Comparison of ENCODE assay signal across 11 cellular contexts in the genomic region with DNA sequence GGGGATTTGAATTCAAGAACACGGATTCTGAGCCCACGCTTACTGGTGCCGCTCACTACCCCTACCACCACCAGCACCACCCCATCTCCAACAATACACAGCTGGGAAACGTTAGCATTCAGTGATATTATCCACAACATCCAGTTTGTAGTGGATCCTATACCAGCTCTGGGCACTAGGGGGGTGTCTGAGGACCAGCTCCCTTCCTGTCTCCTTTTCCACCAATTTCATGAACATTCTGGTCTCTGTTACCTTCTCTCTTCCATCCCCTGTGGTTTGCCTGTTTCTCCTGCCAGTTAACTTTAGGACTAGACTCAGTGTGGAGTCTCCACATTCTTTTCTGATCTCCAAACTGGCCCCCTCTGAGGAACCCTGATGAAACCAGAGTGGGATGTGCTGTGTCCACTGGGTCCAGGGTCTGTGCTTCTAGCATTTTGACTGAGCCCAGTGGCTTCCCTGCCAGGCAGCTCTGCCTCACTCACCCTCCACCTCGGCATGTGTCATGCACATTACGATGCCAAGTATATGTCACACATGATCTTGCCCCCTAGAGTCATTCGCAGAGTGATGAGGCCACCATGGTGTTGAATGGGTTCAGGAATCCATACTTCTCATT.
DNase-seq lines count a peak whose midpoint lies in the region; ATAC-seq and TF ChIP-seq lines count a peak whose summit lies in the region.
"Had no signal": no experiment of that assay in that cellular context is flagged by ENCODE, and none has a peak within 500 bp of the region (broad histone marks: within the 10 kb centered on the region; RNA-seq: fewer than 3 reads in every experiment).

No MANE protein-coding gene starts in this region.

- H2AFZ ChIP-seq in PC-3 (ENCODE audit: low read length), result no peak overlapping the region

- CTCF ChIA-PET in PC-3 (lab: Charles Lee), result no interaction called here

- no peaks in the 10 kb centered on the region for H4K20me1 ChIP-seq in PC-3 (ENCODE audit: low read length)

- H3K4me2 ChIP-seq in PC-3 (ENCODE audit: low read length), result no peak overlapping the region

- H3K27ac ChIP-seq in PC-3 (ENCODE audit: low read length), result no peak overlapping the region
- no peak overlapping the region for H3K27ac ChIP-seq in foreskin keratinocyte
- H3K27ac ChIP-seq: SJSA1, transverse colon had no signal

- H3K9me3 ChIP-seq in PC-3 (ENCODE audit: low read length), result no peaks in the 10 kb centered on the region
- H3K9me3 ChIP-seq: SJSA1, transverse colon had no signal

- H3K27me3 ChIP-seq in PC-3 (ENCODE audit: low read length) (no peaks in the 10 kb centered on the region), foreskin keratinocyte (peaks cover 56% of the 10 kb centered on the region)
- H3K27me3 ChIP-seq: transverse colon had no signal

- POLR2A ChIA-PET in PC-3 (lab: Charles Lee; ENCODE audit: unreplicated experiment), result no interaction called here

- H3F3A ChIP-seq in PC-3 (ENCODE audit: low read length, unreplicated experiment), result no peaks in the 10 kb centered on the region

- peak; percentile 56; the same call in 1 of the 2 replicates for TF ChIP-seq CTCF in GM12875 (IDR thresholded peaks at IDR 0.05; ENCODE audit: borderline replicate concordance, insufficient read depth, low read depth, low read length)
- TF ChIP-seq CTCF in PC-3 (conservative IDR thresholded peaks at IDR 0.05; ENCODE audit: low read depth, low read length), result peak; percentile 36; the same call in 1 of the 2 replicates
- peak; percentile 57 for TF ChIP-seq CTCF in foreskin keratinocyte (conservative IDR thresholded peaks at IDR 0.05)

- no peak overlapping the region for H3K4me3 ChIP-seq in GM12875 (ENCODE audit: low read depth, low read length)
- H3K4me3 ChIP-seq in PC-3 (ENCODE audit: low read length), result no peak overlapping the region
- H3K4me3 ChIP-seq: SJSA1, transverse colon had no signal

- H3K4me1 ChIP-seq in PC-3 (ENCODE audit: insufficient read depth, low read length), result no peaks in the 10 kb centered on the region
- no peaks in the 10 kb centered on the region for H3K4me1 ChIP-seq in foreskin keratinocyte
- H3K4me1 ChIP-seq: SJSA1, transverse colon had no signal

- no peaks in the 10 kb centered on the region for H3K9me2 ChIP-seq in PC-3 (replicated peaks; ENCODE audit: low read length)

- no peak overlapping the region for H3K9ac ChIP-seq in PC-3 (ENCODE audit: low read length)

- no peaks in the 10 kb centered on the region for H3K36me3 ChIP-seq in PC-3 (ENCODE audit: low read depth, low read length)
- H3K36me3 ChIP-seq: SJSA1, transverse colon had no signal

- intact Hi-C loops in PC-3 (cut with micrococcal nuclease), result no loop called here

- ATAC-seq in PC-3, result no peak; the same call in 1 of the 2 replicates
- ATAC-seq in foreskin keratinocyte, result peak; percentile 77
- no peak for ATAC-seq in HG03378 (IDR thresholded peaks at IDR 0.05; ENCODE audit: unreplicated experiment)
- ATAC-seq in HG03045 (IDR thresholded peaks at IDR 0.05; ENCODE audit: unreplicated experiment), result no peak

- DNase-seq in ACHN (peak; percentile 22), PC-3 (peak; percentile 12), foreskin keratinocyte (no peak), NOMO-1 (lab: John Stamatoyannopoulos, UW; ENCODE audit: unreplicated experiment in 2 of 2) (no peak), DMS153 treated with DMSO at 0.1 percent for 48 hours (lab: John Stamatoyannopoulos, UW; ENCODE audit: unreplicated experiment) (no peak)
- DNase-seq: activated naive CD4-positive, alpha-beta T cell treated with Interleukin-2 at 50 U/mL for 16 hours; transverse colon had no signal

- no peaks in the 10 kb centered on the region for H3K79me2 ChIP-seq in PC-3 (ENCODE audit: low read length)

- in situ Hi-C loops in ACHN (cut with HindIII; ENCODE audit: low pct_ligation_motif_present, low pct_unique_long_range_greater_than_20kb, low sequenced_read_pairs), result no loop called here

- BruUV-seq in PC-3 (replicated peaks; lab: Mats Ljungman, UMichigan), result no TSS peak

Comparison
In these comparisons a context has a peak if more than half of its experiments do, and no peak if none do; other contexts are left out.
1. DNase-seq: peak in ACHN (single experiment) and PC-3 (single experiment); none in foreskin keratinocyte (0 of 2), NOMO-1 (0 of 2) and DMS153 treated with DMSO at 0.1 percent for 48 hours (single experiment).
2. Peak in every context shown above with its lines, with median percentiles within 50 percentile points of each other: CTCF ChIP-seq.